Comparison of ENCODE assay signal across 15 cellular contexts in the genomic region with DNA sequence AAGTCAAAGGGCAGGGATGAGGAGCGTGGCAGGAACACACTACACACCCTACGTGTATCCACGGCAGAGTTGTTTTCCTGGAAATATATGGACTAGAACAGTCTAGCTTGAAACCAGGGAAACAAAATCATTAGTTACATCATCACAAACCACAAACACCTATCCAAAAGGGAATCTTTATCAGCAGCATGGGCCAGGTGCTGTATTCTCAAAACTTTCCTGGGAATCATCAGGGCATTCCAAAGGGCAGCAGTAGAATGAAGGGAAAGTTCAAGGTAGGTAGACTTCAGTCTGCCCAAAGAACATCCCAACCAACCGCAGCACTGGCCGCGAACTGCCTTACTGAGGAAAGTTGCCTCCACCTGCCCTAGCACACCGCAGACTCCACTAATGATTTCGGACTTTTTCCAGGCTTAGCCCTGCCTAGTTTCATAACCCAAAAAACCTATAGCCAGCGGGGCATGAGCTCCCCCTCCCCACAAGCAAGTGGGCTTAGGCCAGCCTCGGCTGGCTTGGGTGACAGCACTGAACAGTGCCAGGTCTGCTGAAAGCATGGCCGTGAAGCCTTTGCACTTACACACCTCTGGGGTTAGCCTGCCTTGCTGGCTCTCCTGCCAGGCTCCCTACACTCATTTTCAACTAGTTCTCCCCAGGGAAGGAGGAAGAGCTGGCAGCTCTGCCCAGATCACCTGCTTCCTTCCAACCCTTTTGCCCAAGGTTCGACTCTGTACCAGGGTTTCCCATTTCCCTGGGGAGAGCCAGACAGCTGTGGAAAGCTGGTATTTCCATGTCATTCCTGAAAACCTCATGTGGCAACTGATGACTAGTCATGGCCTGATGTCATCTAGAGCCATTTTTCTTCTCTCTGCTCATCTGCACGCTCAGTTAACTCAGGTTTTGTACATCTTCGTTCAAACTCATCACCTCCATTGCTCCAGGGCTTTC.
DNase-seq lines count a peak whose midpoint lies in the region; ATAC-seq, FAIRE-seq and TF ChIP-seq lines count a peak whose summit lies in the region.
"Had no signal": no experiment of that assay in that cellular context is flagged by ENCODE, and none has a peak within 500 bp of the region (broad histone marks: within the 10 kb centered on the region; RNA-seq: fewer than 3 reads in every experiment).

No MANE protein-coding gene starts in this region.

- no peaks in the 10 kb centered on the region for H3K9me1 ChIP-seq in keratinocyte (ENCODE audit: control insufficient read depth, extremely low read depth, insufficient read depth, low read length)

- DNase-seq in HT1080 (ENCODE audit: low read depth) (peak; percentile 48), amniotic stem cell (lab: John Stamatoyannopoulos, UW) (peak; percentile 1), keratinocyte (ENCODE audit: low read depth, low spot score) (peak; percentile 4), omental fat pad (ENCODE audit: low spot score) (no peak), immature natural killer cell (no peak), esophagus squamous epithelium (lab: John Stamatoyannopoulos, UW) (no peak)
- DNase-seq: activated CD4-positive, alpha-beta T cell treated with anti-CD3 and anti-CD28 coated beads for 36 hours; activated T-cell treated with anti-CD3 and anti-CD28 coated beads, Interleukin-2, amount 50 U/mL, for 48 hours; body of pancreas; NCI-H2081 had no signal

- peak; percentile 34 for FAIRE-seq in keratinocyte (lab: Jason Lieb, UNC)
- FAIRE-seq: endometrium had no signal

- H3K36me3 ChIP-seq in BLaER1 (no peaks in the 10 kb centered on the region), keratinocyte (ENCODE audit: control insufficient read depth in 2 of 2, extremely low read depth in 1 of 2, insufficient read depth in 2 of 2, low read length in 2 of 2) (no peaks in the 10 kb centered on the region), esophagus squamous epithelium (no peaks in the 10 kb centered on the region)

- no peaks in the 10 kb centered on the region for H3K9me3 Mint-ChIP-seq in immature natural killer cell

- H3K9ac ChIP-seq in BLaER1 (no peak overlapping the region), keratinocyte (ENCODE audit: control insufficient read depth, extremely low read depth, insufficient read depth, low read length) (no peak overlapping the region)

- H3K4me2 ChIP-seq in BLaER1 (peak overlapping the region; percentile 70; the same call in 1 of the 2 replicates), keratinocyte (ENCODE audit: control insufficient read depth, extremely low read depth, insufficient read depth, low read depth, low read length) (no peak overlapping the region)

- H3K27me3 Mint-ChIP-seq in immature natural killer cell (ENCODE audit: low read depth in 3 of 3), result peaks cover 6 to 17% (median 13%) of the 10 kb centered on the region in 3 donors
- H3K27me3 Mint-ChIP-seq: activated CD4-positive, alpha-beta T cell treated with anti-CD3 and anti-CD28 coated beads for 36 hours had no signal

- dilution Hi-C loops in keratinocyte (cut with MboI; ENCODE audit: extremely low pct_ligation_motif_present, low sequenced_read_pairs), result no loop called here

- no peaks in the 10 kb centered on the region for H4K20me1 ChIP-seq in BLaER1
- no peaks in the 10 kb centered on the region for H4K20me1 ChIP-seq in keratinocyte (ENCODE audit: control insufficient read depth, extremely low read depth, insufficient read depth, low read length)

- H3K79me2 ChIP-seq in keratinocyte (ENCODE audit: control insufficient read depth, insufficient read depth, low read length), result no peaks in the 10 kb centered on the region

- H3K4me1 Mint-ChIP-seq in immature natural killer cell, result peaks cover 11 to 13% of the 10 kb centered on the region in 2 donors

- no peaks in the 10 kb centered on the region for H3K36me3 Mint-ChIP-seq in immature natural killer cell
- H3K36me3 Mint-ChIP-seq: stimulated activated effector memory CD8-positive, alpha-beta T cell treated with anti-CD3 and anti-CD28 coated beads, Interleukin-12 subunit alpha, Interleukin-12 subunit beta, amount 100 ng/mL, for 72 hours had no signal

- H3K27ac ChIP-seq in BLaER1, result no peak overlapping the region
- H3K27ac ChIP-seq in keratinocyte (ENCODE audit: control insufficient read depth, insufficient read depth, low read length), result no peak overlapping the region
- no peak overlapping the region for H3K27ac ChIP-seq in esophagus squamous epithelium
- H3K27ac ChIP-seq: body of pancreas had no signal

- no peak for TF ChIP-seq CTCF in keratinocyte (optimal IDR thresholded peaks at IDR 0.05 in 1 of 3, IDR thresholded peaks at IDR 0.05 in 1 of 3, conservative IDR thresholded peaks at IDR 0.05 in 1 of 3; ENCODE audit: extremely low read depth in 1 of 3, insufficient read depth in 2 of 3, low read length in 3 of 3)
- TF ChIP-seq CTCF in omental fat pad (IDR thresholded peaks at IDR 0.05), result no peak
- no peak for TF ChIP-seq CTCF in esophagus squamous epithelium (IDR thresholded peaks at IDR 0.05)

- ATAC-seq in omental fat pad (ENCODE audit: low FRiP score), result no peak
- ATAC-seq in GM18870 (IDR thresholded peaks at IDR 0.05; ENCODE audit: unreplicated experiment), result no peak
- ATAC-seq: activated CD4-positive, alpha-beta T cell treated with anti-CD3 and anti-CD28 coated beads for 36 hours; body of pancreas; stimulated activated effector memory CD8-positive, alpha-beta T cell treated with anti-CD3 and anti-CD28 coated beads, Interleukin-12 subunit alpha, Interleukin-12 subunit beta, amount 100 ng/mL, for 72 hours had no signal

- no peak overlapping the region for H3K27ac Mint-ChIP-seq in immature natural killer cell
- H3K27ac Mint-ChIP-seq: activated CD4-positive, alpha-beta T cell treated with anti-CD3 and anti-CD28 coated beads for 36 hours; CD14-positive monocyte had no signal

- 81 to 84% methylated on average over 11 to 13 of the region's 14 CpGs for WGBS in esophagus squamous epithelium, 2 donors

- no peak overlapping the region for H3K4me3 ChIP-seq in BLaER1
- no peak overlapping the region for H3K4me3 ChIP-seq in keratinocyte (ENCODE audit: control insufficient read depth in 2 of 3, extremely low read depth in 1 of 3, insufficient read depth in 2 of 3, low read depth in 1 of 3, low read length in 3 of 3)
- H3K4me3 ChIP-seq in esophagus squamous epithelium, result no peak overlapping the region
- H3K4me3 ChIP-seq: body of pancreas had no signal

- H3K4me1 ChIP-seq in BLaER1 (peaks cover 26% of the 10 kb centered on the region), keratinocyte (ENCODE audit: control insufficient read depth, extremely low read depth, insufficient read depth, low read length) (peaks cover 11% of the 10 kb centered on the region), esophagus squamous epithelium (peaks cover 0 to 22% (median 6%) of the 10 kb centered on the region in 3 donors)
- H3K4me1 ChIP-seq: body of pancreas had no signal

- intact Hi-C loops in esophagus squamous epithelium (cut with DNase I), result no loop called here

- no peak for TF ChIP-seq POLR2A in esophagus squamous epithelium (IDR thresholded peaks at IDR 0.05)

- H2AFZ ChIP-seq in keratinocyte (ENCODE audit: control insufficient read depth, low read length), result no peak overlapping the region

- H3K27me3 ChIP-seq in BLaER1 (no peaks in the 10 kb centered on the region), keratinocyte (ENCODE audit: control insufficient read depth, extremely low read depth, insufficient read depth, low read length) (no peaks in the 10 kb centered on the region), esophagus squamous epithelium (peaks cover 0 to 4% (median 0%) of the 10 kb centered on the region in 4 donors)
- H3K27me3 ChIP-seq: body of pancreas had no signal

- H3K9me3 ChIP-seq in BLaER1 (peaks cover 4% of the 10 kb centered on the region), keratinocyte (ENCODE audit: control insufficient read depth, low read depth, low read length) (no peaks in the 10 kb centered on the region), esophagus squamous epithelium (no peaks in the 10 kb centered on the region)
- H3K9me3 ChIP-seq: body of pancreas had no signal

- H3K4me3 Mint-ChIP-seq in immature natural killer cell, result no peak overlapping the region

Comparison
In these comparisons a context has a peak if more than half of its experiments do, and no peak if none do; other contexts are left out.
1. DNase-seq: peak in HT1080 (single experiment), amniotic stem cell (single experiment) and keratinocyte (single experiment); none in omental fat pad (single experiment), immature natural killer cell (0 of 3) and esophagus squamous epithelium (single experiment).